1 cellular context compared by ENCODE assay signal in genomic region chr3:188546835-188547670, GRCh38.
TF ChIP-seq lines count a peak whose summit lies in the region.

No MANE protein-coding gene starts in this region.

TF ChIP-seq in HepG2, 621 proteins besides CTCF, POLR2A, EP300 and RAD21 (continued from another document and continues in another):
- TF ChIP-seq ZHX1 (CRISPR knock-in tag; IDR thresholded peaks at IDR 0.05; ENCODE audit: low read depth) (no peak), ZNF644 (CRISPR knock-in tag; IDR thresholded peaks at IDR 0.05; ENCODE audit: low read depth) (peak; percentile 36; the same call in 1 of the 2 replicates), GZF1 (CRISPR knock-in tag; IDR thresholded peaks at IDR 0.05) (no peak), ZZZ3 (CRISPR knock-in tag; IDR thresholded peaks at IDR 0.05; ENCODE audit: borderline replicate concordance) (no peak), PAXIP1 (CRISPR knock-in tag; conservative IDR thresholded peaks at IDR 0.05) (peak; percentile 44; the same call in 1 of the 2 replicates), TCF7 (IDR thresholded peaks at IDR 0.05; ENCODE audit: low read depth) (peak; percentile 36; the same call in 1 of the 2 replicates), ZNF784 (CRISPR knock-in tag; IDR thresholded peaks at IDR 0.05; ENCODE audit: borderline replicate concordance) (no peak), JARID2 (CRISPR knock-in tag; IDR thresholded peaks at IDR 0.05; ENCODE audit: insufficient replicate concordance) (no peak), ERF (CRISPR knock-in tag; IDR thresholded peaks at IDR 0.05) (no peak; the same call in 1 of the 2 replicates), THAP11 (CRISPR knock-in tag; IDR thresholded peaks at IDR 0.05) (peak; percentile 43; the same call in 1 of the 2 replicates), SMAD9 (CRISPR knock-in tag; IDR thresholded peaks at IDR 0.05) (no peak), ZFYVE20 (CRISPR knock-in tag; IDR thresholded peaks at IDR 0.05; ENCODE audit: borderline replicate concordance, low read depth) (no peak), CREM (IDR thresholded peaks at IDR 0.05) (0 out of 2 replicates have a peak, but pooled peaks have one; percentile 13), CREM (CRISPR knock-in tag; IDR thresholded peaks at IDR 0.05) (no peak), ZNF329 (CRISPR knock-in tag; IDR thresholded peaks at IDR 0.05; ENCODE audit: low read depth) (no peak), ZBTB42 (CRISPR knock-in tag; IDR thresholded peaks at IDR 0.05) (no peak), RXRB (CRISPR knock-in tag; IDR thresholded peaks at IDR 0.05; ENCODE audit: borderline replicate concordance) (peak; percentile 78), FOXA3 (CRISPR knock-in tag; IDR thresholded peaks at IDR 0.05) (peak; percentile 88), GABPB1 (CRISPR knock-in tag; IDR thresholded peaks at IDR 0.05) (peak; percentile 35; the same call in 1 of the 2 replicates), ZKSCAN8 (CRISPR knock-in tag; IDR thresholded peaks at IDR 0.05; ENCODE audit: borderline replicate concordance) (peak; percentile 66; the same call in 1 of the 2 replicates), ZNF614 (CRISPR knock-in tag; IDR thresholded peaks at IDR 0.05; ENCODE audit: borderline replicate concordance) (peak; percentile 40; the same call in 1 of the 2 replicates), GATA4 (IDR thresholded peaks at IDR 0.05; ENCODE audit: borderline replicate concordance, low read depth) (peak; percentile 65; the same call in 1 of the 2 replicates), ZNF30 (CRISPR knock-in tag; IDR thresholded peaks at IDR 0.05) (no peak), MAX (IDR thresholded peaks at IDR 0.05) (0 out of 2 replicates have a peak, but pooled peaks have one; percentile 18), NFYC (CRISPR knock-in tag; IDR thresholded peaks at IDR 0.05) (no peak), BRCA1 (CRISPR knock-in tag; IDR thresholded peaks at IDR 0.05) (no peak), ZFP37 (CRISPR knock-in tag; IDR thresholded peaks at IDR 0.05; ENCODE audit: borderline replicate concordance) (0 out of 2 replicates have a peak, but pooled peaks have one; percentile 19), HMG20A (CRISPR knock-in tag; IDR thresholded peaks at IDR 0.05; ENCODE audit: borderline replicate concordance) (peak; percentile 87; the same call in 1 of the 2 replicates), TARDBP (CRISPR knock-in tag; IDR thresholded peaks at IDR 0.05) (no peak), FOXP1 (IDR thresholded peaks at IDR 0.05) (no peak; the same call in 1 of the 2 replicates), FOXP1 (CRISPR knock-in tag; IDR thresholded peaks at IDR 0.05) (peak; percentile 87), KDM4B (CRISPR knock-in tag; IDR thresholded peaks at IDR 0.05) (no peak), MED1 (CRISPR knock-in tag; IDR thresholded peaks at IDR 0.05) (peak; percentile 94), ZC3H13 (CRISPR knock-in tag; IDR thresholded peaks at IDR 0.05) (no peak), POGZ (CRISPR knock-in tag; IDR thresholded peaks at IDR 0.05) (peak; percentile 60; the same call in 1 of the 2 replicates), NR2F6 (IDR thresholded peaks at IDR 0.05) (no peak), NR2F6 (CRISPR knock-in tag; IDR thresholded peaks at IDR 0.05) (peak; percentile 42; the same call in 1 of the 2 replicates), FOXA1 (IDR thresholded peaks at IDR 0.05) (peak; percentile 54; the same call in 1 of the 2 replicates), FOXA1 (CRISPR knock-in tag; IDR thresholded peaks at IDR 0.05) (peak; percentile 55; the same call in 1 of the 2 replicates), SMAD3 (CRISPR knock-in tag; IDR thresholded peaks at IDR 0.05) (0 out of 2 replicates have a peak, but pooled peaks have one; percentile 54), ZNF20 (CRISPR knock-in tag; IDR thresholded peaks at IDR 0.05) (no peak), IRF2 (CRISPR knock-in tag; IDR thresholded peaks at IDR 0.05) (0 out of 2 replicates have a peak, but pooled peaks have one; percentile 19), MNT (IDR thresholded peaks at IDR 0.05) (no peak)
- TF ChIP-seq, protein P1, sequence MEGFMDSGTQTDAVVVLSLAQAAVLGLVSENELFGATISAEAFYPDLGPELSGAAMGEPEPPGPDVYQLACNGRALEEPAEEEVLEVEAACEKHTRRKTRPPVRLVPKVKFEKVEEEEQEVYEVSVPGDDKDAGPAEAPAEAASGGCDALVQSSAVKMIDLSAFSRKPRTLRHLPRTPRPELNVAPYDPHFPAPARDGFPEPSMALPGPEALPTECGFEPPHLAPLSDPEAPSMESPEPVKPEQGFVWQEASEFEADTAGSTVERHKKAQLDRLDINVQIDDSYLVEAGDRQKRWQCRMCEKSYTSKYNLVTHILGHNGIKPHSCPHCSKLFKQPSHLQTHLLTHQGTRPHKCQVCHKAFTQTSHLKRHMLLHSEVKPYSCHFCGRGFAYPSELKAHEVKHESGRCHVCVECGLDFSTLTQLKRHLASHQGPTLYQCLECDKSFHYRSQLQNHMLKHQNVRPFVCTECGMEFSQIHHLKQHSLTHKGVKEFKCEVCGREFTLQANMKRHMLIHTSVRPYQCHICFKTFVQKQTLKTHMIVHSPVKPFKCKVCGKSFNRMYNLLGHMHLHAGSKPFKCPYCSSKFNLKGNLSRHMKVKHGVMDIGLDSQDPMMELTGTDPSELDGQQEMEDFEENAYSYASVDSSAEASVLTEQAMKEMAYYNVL (CRISPR knock-in tag; IDR thresholded peaks at IDR 0.05; ENCODE audit: borderline replicate concordance), result peak; percentile 62; the same call in 1 of the 2 replicates
- TF ChIP-seq, protein P2, sequence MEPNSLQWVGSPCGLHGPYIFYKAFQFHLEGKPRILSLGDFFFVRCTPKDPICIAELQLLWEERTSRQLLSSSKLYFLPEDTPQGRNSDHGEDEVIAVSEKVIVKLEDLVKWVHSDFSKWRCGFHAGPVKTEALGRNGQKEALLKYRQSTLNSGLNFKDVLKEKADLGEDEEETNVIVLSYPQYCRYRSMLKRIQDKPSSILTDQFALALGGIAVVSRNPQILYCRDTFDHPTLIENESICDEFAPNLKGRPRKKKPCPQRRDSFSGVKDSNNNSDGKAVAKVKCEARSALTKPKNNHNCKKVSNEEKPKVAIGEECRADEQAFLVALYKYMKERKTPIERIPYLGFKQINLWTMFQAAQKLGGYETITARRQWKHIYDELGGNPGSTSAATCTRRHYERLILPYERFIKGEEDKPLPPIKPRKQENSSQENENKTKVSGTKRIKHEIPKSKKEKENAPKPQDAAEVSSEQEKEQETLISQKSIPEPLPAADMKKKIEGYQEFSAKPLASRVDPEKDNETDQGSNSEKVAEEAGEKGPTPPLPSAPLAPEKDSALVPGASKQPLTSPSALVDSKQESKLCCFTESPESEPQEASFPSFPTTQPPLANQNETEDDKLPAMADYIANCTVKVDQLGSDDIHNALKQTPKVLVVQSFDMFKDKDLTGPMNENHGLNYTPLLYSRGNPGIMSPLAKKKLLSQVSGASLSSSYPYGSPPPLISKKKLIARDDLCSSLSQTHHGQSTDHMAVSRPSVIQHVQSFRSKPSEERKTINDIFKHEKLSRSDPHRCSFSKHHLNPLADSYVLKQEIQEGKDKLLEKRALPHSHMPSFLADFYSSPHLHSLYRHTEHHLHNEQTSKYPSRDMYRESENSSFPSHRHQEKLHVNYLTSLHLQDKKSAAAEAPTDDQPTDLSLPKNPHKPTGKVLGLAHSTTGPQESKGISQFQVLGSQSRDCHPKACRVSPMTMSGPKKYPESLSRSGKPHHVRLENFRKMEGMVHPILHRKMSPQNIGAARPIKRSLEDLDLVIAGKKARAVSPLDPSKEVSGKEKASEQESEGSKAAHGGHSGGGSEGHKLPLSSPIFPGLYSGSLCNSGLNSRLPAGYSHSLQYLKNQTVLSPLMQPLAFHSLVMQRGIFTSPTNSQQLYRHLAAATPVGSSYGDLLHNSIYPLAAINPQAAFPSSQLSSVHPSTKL (CRISPR knock-in tag; IDR thresholded peaks at IDR 0.05), result peak; percentile 90
- TF ChIP-seq, protein P3, sequence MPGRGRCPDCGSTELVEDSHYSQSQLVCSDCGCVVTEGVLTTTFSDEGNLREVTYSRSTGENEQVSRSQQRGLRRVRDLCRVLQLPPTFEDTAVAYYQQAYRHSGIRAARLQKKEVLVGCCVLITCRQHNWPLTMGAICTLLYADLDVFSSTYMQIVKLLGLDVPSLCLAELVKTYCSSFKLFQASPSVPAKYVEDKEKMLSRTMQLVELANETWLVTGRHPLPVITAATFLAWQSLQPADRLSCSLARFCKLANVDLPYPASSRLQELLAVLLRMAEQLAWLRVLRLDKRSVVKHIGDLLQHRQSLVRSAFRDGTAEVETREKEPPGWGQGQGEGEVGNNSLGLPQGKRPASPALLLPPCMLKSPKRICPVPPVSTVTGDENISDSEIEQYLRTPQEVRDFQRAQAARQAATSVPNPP (CRISPR knock-in tag; IDR thresholded peaks at IDR 0.05), result no peak
